In the genomic region with DNA sequence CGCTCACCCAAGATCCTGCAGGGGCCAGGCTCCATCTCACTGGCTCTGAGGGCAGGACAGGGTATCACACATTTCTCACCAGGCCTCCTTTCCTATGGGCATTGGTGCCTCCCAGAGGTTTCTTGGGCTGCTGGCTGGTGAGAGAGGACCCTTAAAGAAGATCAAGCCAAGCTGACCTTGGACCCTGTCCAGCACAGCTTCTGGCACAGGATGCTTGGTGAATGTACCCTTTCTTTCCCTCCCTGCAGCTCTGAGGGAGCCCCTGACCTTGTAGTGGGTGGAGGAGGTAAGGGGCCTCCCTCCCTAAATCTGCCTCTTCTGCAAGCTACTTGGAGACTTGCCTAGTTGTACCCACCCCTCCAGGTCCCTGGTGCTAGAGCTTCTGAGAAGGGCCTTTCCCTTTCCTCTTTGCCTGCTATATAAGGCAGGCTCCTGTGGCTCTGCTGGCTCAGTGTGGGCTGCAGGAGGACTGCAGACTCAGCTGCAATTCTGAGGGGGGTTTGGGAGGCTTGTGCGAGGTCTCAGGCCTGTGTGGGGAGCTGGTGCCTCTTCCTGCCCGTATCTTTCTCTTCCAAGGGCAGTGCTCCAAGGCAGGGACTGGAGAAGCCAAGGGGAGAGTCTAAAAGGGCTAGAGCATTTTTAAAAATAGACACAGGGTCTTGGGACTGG, we compare ENCODE assay signal across 8 cellular contexts. TPM values are rescaled to one million over a fixed set of nuclear protein-coding genes. Genes with fewer than 3 reads are reported as not detected.
DNase-seq lines count a peak whose midpoint lies in the region; ATAC-seq and TF ChIP-seq lines count a peak whose summit lies in the region.

No MANE protein-coding gene starts in this region.

- peak overlapping the region; percentile 52 to 94 (median 82) for H3K27ac ChIP-seq in sigmoid colon

- peak overlapping the region; percentile 95 for H3K27ac Mint-ChIP-seq in T-helper 17 cell

- TF ChIP-seq POLR2A in sigmoid colon (IDR thresholded peaks at IDR 0.05): no peak

- peak; percentile 54 for DNase-seq in GF-D8 (lab: John Stamatoyannopoulos, UW)
- DNase-seq in T-helper 17 cell: no peak
- DNase-seq in fibroblast of peridontal ligament (ENCODE audit: extremely low read depth): peak; percentile 61
- DNase-seq in sigmoid colon: no peak
- DNase-seq in NCI-H345 (lab: John Stamatoyannopoulos, UW): no peak
- no peak for DNase-seq in RPMI8226
- DNase-seq in NCI-H2107 treated with DMSO at 0.1 percent for 48 hours (lab: John Stamatoyannopoulos, UW; ENCODE audit: unreplicated experiment): no peak

- no peak for TF ChIP-seq EP300 in sigmoid colon (IDR thresholded peaks at IDR 0.05)

- WGBS in sigmoid colon, 2 donors: 55 to 78% methylated on average over 3 of the region's 3 CpGs

- intact Hi-C loops in sigmoid colon (cut with DNase I): no loop called here

- H3K27me3 ChIP-seq in sigmoid colon: no peaks in the 10 kb centered on the region

- H3K27me3 Mint-ChIP-seq in T-helper 17 cell: no peaks in the 10 kb centered on the region

- no peak for TF ChIP-seq CTCF in sigmoid colon (IDR thresholded peaks at IDR 0.05)

- peaks cover 5% of the 10 kb centered on the region for H3K36me3 Mint-ChIP-seq in T-helper 17 cell (ENCODE audit: low read depth)

- H3K9me3 ChIP-seq in T-helper 17 cell (ENCODE audit: control insufficient read depth, low read length, poor library complexity, severe bottlenecking): no peaks in the 10 kb centered on the region
- no peaks in the 10 kb centered on the region for H3K9me3 ChIP-seq in sigmoid colon

- H3K36me3 ChIP-seq in sigmoid colon: peaks cover 0 to 7% (median 0%) of the 10 kb centered on the region in 4 donors

- H3K4me3 Mint-ChIP-seq in T-helper 17 cell: peak overlapping the region; percentile 68

- H3K4me1 Mint-ChIP-seq in T-helper 17 cell: peaks cover 37% of the 10 kb centered on the region

- H3K4me1 ChIP-seq in sigmoid colon: peaks cover 0 to 85% (median 81%) of the 10 kb centered on the region in 4 donors

- ATAC-seq in T-helper 17 cell (peak; percentile 35), HG03520 (IDR thresholded peaks at IDR 0.05; ENCODE audit: unreplicated experiment) (no peak)

- no peak overlapping the region for H3K4me3 ChIP-seq in sigmoid colon

RNA-seq across cellular contexts. Expression of gene TRIM8, which starts 11.8 kb away (rescaled TPM):
- total RNA-seq in T-helper 17 cell (10 to 100 TPM; 63.6 to 73.0 TPM), sigmoid colon (10 to 100 TPM; 58.9 to 88.6 (median 67.1) TPM)
- 10 to 100 TPM; 25.0 to 53.0 (median 46.8) TPM for polyA plus RNA-seq in sigmoid colon

Comparison
In these comparisons a context has a peak if more than half of its experiments do, and no peak if none do; other contexts are left out.
1. DNase-seq: peak in GF-D8 (single experiment) and fibroblast of peridontal ligament (single experiment); none in T-helper 17 cell (0 of 3), sigmoid colon (single experiment), NCI-H345 (single experiment), RPMI8226 (single experiment) and NCI-H2107 treated with DMSO at 0.1 percent for 48 hours (single experiment).